17 cellular contexts compared by ENCODE assay signal in genomic region chr15:83435202-83435601, GRCh38. TPM values are rescaled to one million over a fixed set of nuclear protein-coding genes. Genes with fewer than 3 reads are reported as not detected.
"Had no signal": no experiment of that assay in that cellular context is flagged by ENCODE, and none has a peak within 500 bp of the region (broad histone marks: within the 10 kb centered on the region; RNA-seq: fewer than 3 reads in every experiment).

No MANE protein-coding gene starts in this region.

- H3K36me3 Mint-ChIP-seq: activated naive CD8-positive, alpha-beta T cell treated with anti-CD3 and anti-CD28 coated beads, Interleukin-2, amount 10 ng/mL, durations not matched to agents 7 days and 5 days; stimulated activated effector memory CD8-positive, alpha-beta T cell treated with anti-CD3 and anti-CD28 coated beads, Interleukin-12 subunit alpha, Interleukin-12 subunit beta, amount 100 ng/mL, for 72 hours; WTC11 had no signal

- H3K27ac Mint-ChIP-seq: activated CD4-positive, alpha-beta T cell treated with anti-CD3 and anti-CD28 coated beads, Interleukin-2, amount 10 ng/mL, durations not matched to agents 24 days and 14 days; activated CD8-positive, alpha-beta T cell treated with anti-CD3 and anti-CD28 coated beads, Interleukin-2, amount 10 ng/mL, durations not matched to agents 7 days and 5 days; activated naive CD8-positive, alpha-beta T cell treated with anti-CD3 and anti-CD28 coated beads, Interleukin-2, amount 10 ng/mL, durations not matched to agents 7 days and 5 days; endodermal cell; stimulated activated effector memory CD8-positive, alpha-beta T cell treated with anti-CD3 and anti-CD28 coated beads, Interleukin-12 subunit alpha, Interleukin-12 subunit beta, amount 100 ng/mL, for 72 hours; WTC11 had no signal

- DNase-seq: activated CD4-positive, alpha-beta T cell treated with anti-CD3 and anti-CD28 coated beads, Interleukin-2, amount 10 ng/mL, durations not matched to agents 24 days and 14 days; activated CD8-positive, alpha-beta T cell treated with anti-CD3 and anti-CD28 coated beads, Interleukin-2, amount 10 ng/mL, durations not matched to agents 7 days and 5 days; activated gamma-delta T cell treated with Interleukin-2 at 50 U/mL for 16 hours; activated naive CD8-positive, alpha-beta T cell treated with anti-CD3 and anti-CD28 coated beads, Interleukin-2, amount 10 ng/mL, durations not matched to agents 7 days and 5 days; anterior cingulate cortex; dorsolateral prefrontal cortex; endodermal cell; left colon; midbrain; pancreas; T-helper 2 cell had no signal

- H3K4me3 Mint-ChIP-seq: activated CD4-positive, alpha-beta T cell treated with anti-CD3 and anti-CD28 coated beads, Interleukin-2, amount 10 ng/mL, durations not matched to agents 24 days and 14 days; activated CD8-positive, alpha-beta T cell treated with anti-CD3 and anti-CD28 coated beads, Interleukin-2, amount 10 ng/mL, durations not matched to agents 7 days and 5 days; activated naive CD8-positive, alpha-beta T cell treated with anti-CD3 and anti-CD28 coated beads, Interleukin-2, amount 10 ng/mL, durations not matched to agents 7 days and 5 days; endodermal cell; neural crest cell; stimulated activated effector memory CD8-positive, alpha-beta T cell treated with anti-CD3 and anti-CD28 coated beads, Interleukin-12 subunit alpha, Interleukin-12 subunit beta, amount 100 ng/mL, for 72 hours; WTC11 had no signal

- H3K36me3 ChIP-seq: gastroesophageal sphincter, pancreas had no signal

- H3K9me3 ChIP-seq: gastroesophageal sphincter, pancreas had no signal

- ATAC-seq: activated CD8-positive, alpha-beta T cell treated with anti-CD3 and anti-CD28 coated beads, Interleukin-2, amount 10 ng/mL, durations not matched to agents 7 days and 5 days; gastroesophageal sphincter; left colon; pancreas; stimulated activated effector memory CD8-positive, alpha-beta T cell treated with anti-CD3 and anti-CD28 coated beads, Interleukin-12 subunit alpha, Interleukin-12 subunit beta, amount 100 ng/mL, for 72 hours; WTC11 had no signal

- H3K9me3 Mint-ChIP-seq: activated CD4-positive, alpha-beta T cell treated with anti-CD3 and anti-CD28 coated beads, Interleukin-2, amount 10 ng/mL, durations not matched to agents 24 days and 14 days; activated naive CD8-positive, alpha-beta T cell treated with anti-CD3 and anti-CD28 coated beads, Interleukin-2, amount 10 ng/mL, durations not matched to agents 7 days and 5 days; endodermal cell; neural crest cell; stimulated activated effector memory CD8-positive, alpha-beta T cell treated with anti-CD3 and anti-CD28 coated beads, Interleukin-12 subunit alpha, Interleukin-12 subunit beta, amount 100 ng/mL, for 72 hours; WTC11 had no signal

- H3K27me3 ChIP-seq: dorsolateral prefrontal cortex, pancreas had no signal

- H3K27ac ChIP-seq: dorsolateral prefrontal cortex, gastroesophageal sphincter, pancreas had no signal

- H3K4me3 ChIP-seq: dorsolateral prefrontal cortex, gastroesophageal sphincter, lung, pancreas had no signal

- H3K4me1 Mint-ChIP-seq: neural crest cell; stimulated activated effector memory CD8-positive, alpha-beta T cell treated with anti-CD3 and anti-CD28 coated beads, Interleukin-12 subunit alpha, Interleukin-12 subunit beta, amount 100 ng/mL, for 72 hours had no signal

- FAIRE-seq: pancreas had no signal

- H3K4me1 ChIP-seq: gastroesophageal sphincter, pancreas had no signal

RNA-seq across cellular contexts. Expression of gene SH3GL3, which starts 11.9 kb away (rescaled TPM):
- total RNA-seq: activated CD4-positive, alpha-beta T cell treated with anti-CD3 and anti-CD28 coated beads, Interleukin-2, amount 10 ng/mL, durations not matched to agents 24 days and 14 days; activated CD8-positive, alpha-beta T cell treated with anti-CD3 and anti-CD28 coated beads, Interleukin-2, amount 10 ng/mL, durations not matched to agents 7 days and 5 days; activated naive CD8-positive, alpha-beta T cell treated with anti-CD3 and anti-CD28 coated beads, Interleukin-2, amount 10 ng/mL, durations not matched to agents 7 days and 5 days; chondrocyte had no signal
